ENCODE assay signal across 8 cellular contexts in genomic region chr7:131513245-131514061, GRCh38. TPM values are rescaled to one million over a fixed set of nuclear protein-coding genes. Genes with fewer than 3 reads are reported as not detected.
DNase-seq lines count a peak whose midpoint lies in the region; ATAC-seq lines count a peak whose summit lies in the region.

No MANE protein-coding gene starts in this region.

- no peak overlapping the region for H3K4me3 Mint-ChIP-seq in activated CD4-positive, alpha-beta memory T cell treated with anti-CD3 and anti-CD28 coated beads for 36 hours

- no peaks in the 10 kb centered on the region for H3K36me3 Mint-ChIP-seq in activated CD4-positive, alpha-beta memory T cell treated with anti-CD3 and anti-CD28 coated beads for 36 hours

- peaks cover 6% of the 10 kb centered on the region for H3K27me3 Mint-ChIP-seq in activated CD4-positive, alpha-beta memory T cell treated with anti-CD3 and anti-CD28 coated beads for 36 hours

- H3K9me3 Mint-ChIP-seq in activated CD4-positive, alpha-beta memory T cell treated with anti-CD3 and anti-CD28 coated beads for 36 hours: no peaks in the 10 kb centered on the region

- DNase-seq in CD1c-positive myeloid dendritic cell (ENCODE audit: extremely low spot score) (peak; percentile 83), NCI-H774 (lab: John Stamatoyannopoulos, UW) (peak; percentile 86), ecto neural progenitor cell (ENCODE audit: low spot score) (peak; percentile 90), medulla oblongata (ENCODE audit: extremely low spot score) (peak; percentile 91)
- DNase-seq in activated CD4-positive, alpha-beta memory T cell treated with anti-CD3 and anti-CD28 coated beads for 36 hours: peak; percentile 88
- peak; percentile 43 for DNase-seq in stimulated activated CD8-positive, alpha-beta memory T cell treated with anti-CD3 and anti-CD28 coated beads, Interleukin-12 subunit alpha, Interleukin-12 subunit beta, amount 100 ng/mL, for 24 hours (ENCODE audit: extremely low read depth)

- POLR2A ChIA-PET in activated CD4-positive, alpha-beta memory T cell treated with anti-CD3 and anti-CD28 coated beads for 36 hours (lab: Charles Lee): no interaction called here

- ATAC-seq in GM19438 (IDR thresholded peaks at IDR 0.05; ENCODE audit: low read depth, unreplicated experiment): peak; percentile 98
- ATAC-seq in HG03571 (IDR thresholded peaks at IDR 0.05; ENCODE audit: unreplicated experiment): peak; percentile 84

- no peak overlapping the region for H3K27ac Mint-ChIP-seq in activated CD4-positive, alpha-beta memory T cell treated with anti-CD3 and anti-CD28 coated beads for 36 hours

- intact Hi-C loops in activated CD4-positive, alpha-beta memory T cell treated with anti-CD3 and anti-CD28 coated beads for 36 hours (cut with micrococcal nuclease): loop anchor here (1.0 kb wide), 1 partner anchor 12 kb away; no protein-coding TSS in a partner anchor

- CTCF ChIA-PET in activated CD4-positive, alpha-beta memory T cell treated with anti-CD3 and anti-CD28 coated beads for 36 hours (lab: Charles Lee): interaction anchor here (0.6 to 4.9 kb wide), 20 partner anchors 9 to 454 kb away, joined by 3 to 24 read pairs (median 3); no protein-coding TSS in a partner anchor

- peaks cover 12% of the 10 kb centered on the region for H3K4me1 Mint-ChIP-seq in activated CD4-positive, alpha-beta memory T cell treated with anti-CD3 and anti-CD28 coated beads for 36 hours (ENCODE audit: low read depth)

RNA-seq across cellular contexts. Expression of gene PODXL, which starts 43.0 kb away (rescaled TPM):
- 1 to 10 TPM in 1 of 2 experiments, under 1 TPM in 1; 0.62 to 1.3 TPM for total RNA-seq in activated CD4-positive, alpha-beta memory T cell treated with anti-CD3 and anti-CD28 coated beads for 36 hours

Comparison
In these comparisons a context has a peak if more than half of its experiments do, and no peak if none do; other contexts are left out.
1. Peak in every context shown above with its lines: DNase-seq and ATAC-seq.